8 cellular contexts compared by ENCODE assay signal in genomic region chr9:137423001-137423809, GRCh38. TPM values are rescaled to one million over a fixed set of nuclear protein-coding genes. Genes with fewer than 3 reads are reported as not detected.
DNase-seq lines count a peak whose midpoint lies in the region; ATAC-seq and TF ChIP-seq lines count a peak whose summit lies in the region.

Gene EXD3, minus strand, starts transcription at chr9:137423162. Its CDS starts 27,805 bp downstream, at chr9:137395357.
Gene NOXA1, plus strand, starts transcription at chr9:137423393. Its CDS starts 137 bp downstream, at chr9:137423530.

- H3K9ac ChIP-seq in fibroblast of lung (ENCODE audit: insufficient read depth, low read length) = peak within 1 kb of the TSS; percentile 76

- H3K36me3 Mint-ChIP-seq in naive thymus-derived CD8-positive, alpha-beta T cell = no peaks in the 10 kb centered on the region
- no peaks in the 10 kb centered on the region for H3K36me3 Mint-ChIP-seq in stimulated activated memory B cell treated with anti-CD40 and anti-IgM and Interleukin-4, amounts not matched to agents 10 μg/mL and 1 μg/mL and 100 μg/mL, for 72 hours

- H3K27ac ChIP-seq in Panc1 (ENCODE audit: low read length) (peak within 1 kb of the TSS; percentile 86), fibroblast of lung (ENCODE audit: insufficient read depth, low read length) (peak within 1 kb of the TSS; percentile 54)

- CTCF ChIA-PET in Panc1 (lab: Charles Lee) = interaction anchor here (0.5 to 1.4 kb wide), 9 partner anchors 10 to 278 kb away, joined by 4 to 8 read pairs (median 6); partner anchors contain the start of gene NRARP

- peak within 1 kb of the TSS; percentile 87 for H2AFZ ChIP-seq in fibroblast of lung (ENCODE audit: low read length)

- POLR2A ChIA-PET in Panc1 (lab: Charles Lee) = no interaction called here
- POLR2A ChIA-PET in naive thymus-derived CD8-positive, alpha-beta T cell (lab: Charles Lee) = interaction anchor here (0.6 to 2.5 kb wide), 18 partner anchors 11 to 187 kb away, joined by 3 to 26 read pairs (median 4); partner anchors contain the start of genes MRPL41, NELFB, NRARP and NSMF

- no peaks in the 10 kb centered on the region for H4K20me1 ChIP-seq in fibroblast of lung (ENCODE audit: control insufficient read depth, extremely low read depth, insufficient read depth, low read length)

- peaks cover 2% of the 10 kb centered on the region for H3K79me2 ChIP-seq in fibroblast of lung (ENCODE audit: control insufficient read depth, insufficient read depth, low read length)

- peak within 1 kb of the TSS; percentile 89 for H3K4me2 ChIP-seq in fibroblast of lung (ENCODE audit: extremely low read depth, insufficient read depth, low read length)

- H3K4me3 Mint-ChIP-seq in naive thymus-derived CD8-positive, alpha-beta T cell = peak within 1 kb of the TSS; percentile 70 to 91 (median 82)
- peak within 1 kb of the TSS; percentile 82 for H3K4me3 Mint-ChIP-seq in stimulated activated memory B cell treated with anti-CD40 and anti-IgM and Interleukin-4, amounts not matched to agents 10 μg/mL and 1 μg/mL and 100 μg/mL, for 72 hours

- DNase-seq in DMS53 treated with DMSO at 0.1 percent for 48 hours (lab: John Stamatoyannopoulos, UW; ENCODE audit: unreplicated experiment) (peak; percentile 60), Panc1 (ENCODE audit: low read depth, low spot score) (peak; percentile 27), activated T-helper 1 cell treated with Interleukin-2 at 50 U/mL for 16 hours (ENCODE audit: low read depth) (peak; percentile 94), fibroblast of lung (ENCODE audit: low read depth in 2 of 2) (peak; percentile 85 to 93)
- peak; percentile 85 to 98 (median 93) for DNase-seq in naive thymus-derived CD8-positive, alpha-beta T cell

- in situ Hi-C loops in Panc1 (cut with HindIII; ENCODE audit: low pct_unique_long_range_greater_than_20kb, low sequenced_read_pairs) = no loop called here

- TF ChIP-seq RAD21 in Ishikawa (IDR thresholded peaks at IDR 0.05; ENCODE audit: low read depth) = peak; percentile 26; the same call in 1 of the 2 replicates

- no peaks in the 10 kb centered on the region for H3K27me3 Mint-ChIP-seq in naive thymus-derived CD8-positive, alpha-beta T cell
- no peaks in the 10 kb centered on the region for H3K27me3 Mint-ChIP-seq in stimulated activated memory B cell treated with anti-CD40 and anti-IgM and Interleukin-4, amounts not matched to agents 10 μg/mL and 1 μg/mL and 100 μg/mL, for 72 hours

- ATAC-seq in GM21619 (IDR thresholded peaks at IDR 0.05; ENCODE audit: unreplicated experiment) (peak; percentile 71), Panc1 (peak; percentile 93)
- peak; percentile 83 to 89 for ATAC-seq in naive thymus-derived CD8-positive, alpha-beta T cell
- ATAC-seq in stimulated activated memory B cell treated with anti-CD40 and anti-IgM and Interleukin-4, amounts not matched to agents 10 μg/mL and 1 μg/mL and 100 μg/mL, for 72 hours = peak; percentile 93

- H3K9me3 ChIP-seq in Panc1 (ENCODE audit: control insufficient read depth, insufficient read depth, low read depth, low read length) (no peaks in the 10 kb centered on the region), fibroblast of lung (ENCODE audit: control insufficient read depth, insufficient read depth, low read depth, low read length) (no peaks in the 10 kb centered on the region)

- H3K36me3 ChIP-seq in Panc1 (ENCODE audit: control insufficient read depth, insufficient read depth, low read length) = peaks cover 4% of the 10 kb centered on the region; the same call in 1 of the 2 replicates
- no peaks in the 10 kb centered on the region for H3K36me3 ChIP-seq in fibroblast of lung (ENCODE audit: control insufficient read depth, insufficient read depth, low read length)

- TF ChIP-seq CTCF in Panc1 (IDR thresholded peaks at IDR 0.05) = peak; percentile 95
- peak; percentile 21 to 44 for TF ChIP-seq CTCF in fibroblast of lung (conservative IDR thresholded peaks at IDR 0.05 in 1 of 2, IDR thresholded peaks at IDR 0.05 in 1 of 2; ENCODE audit: low read depth in 1 of 2, low read length in 2 of 2)

- peak within 1 kb of the TSS; percentile 75 to 79 for H3K4me3 ChIP-seq in Panc1 (ENCODE audit: low read depth in 2 of 2, low read length in 2 of 2)
- H3K4me3 ChIP-seq in fibroblast of lung (replicated peaks in 1 of 4; ENCODE audit: control extremely low read depth in 1 of 4, insufficient read depth in 1 of 4, low read depth in 3 of 4, low read length in 4 of 4) = peak within 1 kb of the TSS; percentile 85 to 90 (median 86)

- intact Hi-C loops in Panc1 (cut with micrococcal nuclease; ENCODE audit: unreplicated experiment) = loop anchor here (10.0 kb wide), 1 partner anchor 128 kb away; no protein-coding TSS in a partner anchor

- H3K27ac Mint-ChIP-seq in naive thymus-derived CD8-positive, alpha-beta T cell = peak within 1 kb of the TSS; percentile 48 to 87 (median 76)
- peak within 1 kb of the TSS; percentile 63 for H3K27ac Mint-ChIP-seq in stimulated activated memory B cell treated with anti-CD40 and anti-IgM and Interleukin-4, amounts not matched to agents 10 μg/mL and 1 μg/mL and 100 μg/mL, for 72 hours

- no TSS peak for BruUV-seq in Panc1 (replicated peaks; lab: Mats Ljungman, UMichigan)

- no peaks in the 10 kb centered on the region for H3K9me3 Mint-ChIP-seq in naive thymus-derived CD8-positive, alpha-beta T cell
- no peaks in the 10 kb centered on the region for H3K9me3 Mint-ChIP-seq in stimulated activated memory B cell treated with anti-CD40 and anti-IgM and Interleukin-4, amounts not matched to agents 10 μg/mL and 1 μg/mL and 100 μg/mL, for 72 hours

- peak; percentile 44; the same call in 1 of the 2 replicates for TF ChIP-seq EP300 in Ishikawa (IDR thresholded peaks at IDR 0.05; ENCODE audit: borderline replicate concordance)

- peaks cover 6% of the 10 kb centered on the region for H3K4me1 ChIP-seq in Panc1 (ENCODE audit: control insufficient read depth, insufficient read depth, low read length)
- peaks cover 8% of the 10 kb centered on the region for H3K4me1 ChIP-seq in fibroblast of lung (ENCODE audit: control insufficient read depth, extremely low read depth, insufficient read depth, low read length)

- H3K27me3 ChIP-seq in Panc1 (ENCODE audit: control insufficient read depth, insufficient read depth, low read length) = no peaks in the 10 kb centered on the region
- no peaks in the 10 kb centered on the region for H3K27me3 ChIP-seq in fibroblast of lung (ENCODE audit: control insufficient read depth, insufficient read depth, low read length)

- peaks cover 0 to 20% (median 11%) of the 10 kb centered on the region in 4 donors for H3K4me1 Mint-ChIP-seq in naive thymus-derived CD8-positive, alpha-beta T cell
- peaks cover 12% of the 10 kb centered on the region for H3K4me1 Mint-ChIP-seq in stimulated activated memory B cell treated with anti-CD40 and anti-IgM and Interleukin-4, amounts not matched to agents 10 μg/mL and 1 μg/mL and 100 μg/mL, for 72 hours

TF ChIP-seq in Ishikawa, 13 proteins besides CTCF, POLR2A, EP300 and RAD21 (continues in another document):
- TF ChIP-seq REST (IDR thresholded peaks at IDR 0.05; ENCODE audit: low read depth) (no peak), TCF12 (IDR thresholded peaks at IDR 0.05; ENCODE audit: low read depth) (peak; percentile 59; the same call in 1 of the 2 replicates), NFIC (IDR thresholded peaks at IDR 0.05) (peak; percentile 57), CEBPB (IDR thresholded peaks at IDR 0.05) (no peak), TAF1 (IDR thresholded peaks at IDR 0.05; ENCODE audit: low read depth) (peak; percentile 94), EGR1 (IDR thresholded peaks at IDR 0.05) (peak; percentile 27), YY1 (IDR thresholded peaks at IDR 0.05; ENCODE audit: low read depth) (peak; percentile 75), CREB1 (IDR thresholded peaks at IDR 0.05; ENCODE audit: low read depth) (no peak), FOXM1 (IDR thresholded peaks at IDR 0.05; ENCODE audit: borderline replicate concordance, low read depth) (no peak; the same call in 1 of the 2 replicates)

RNA-seq across cellular contexts. Expression of gene EXD3, which starts in this region (rescaled TPM):
- total RNA-seq in Panc1 (2021; ENCODE audit: unreplicated experiment) = 9.2 TPM
- polyA plus RNA-seq in Panc1 (2012; ENCODE audit: insufficient read length) = 14.6 TPM
- 7.4 and 13.0 TPM in 2 replicates for total RNA-seq in fibroblast of lung
- 1.7 and 2.6 TPM in 2 replicates for polyA plus RNA-seq in fibroblast of lung
- 5.6 and 7.2 TPM in 2 replicates for polyA plus RNA-seq in fibroblast of lung (2012)
- 2.4 and 6.2 TPM in 2 replicates for polyA minus RNA-seq in fibroblast of lung (ENCODE audit: low replicate concordance)
- total RNA-seq in naive thymus-derived CD8-positive, alpha-beta T cell = 10 to 100 TPM; 26.4 to 28.3 TPM
- polyA plus RNA-seq in naive thymus-derived CD8-positive, alpha-beta T cell = 1 to 10 TPM; 2.6 to 4.3 (median 3.9) TPM

RNA-seq across cellular contexts. Expression of gene NOXA1, which starts in this region (rescaled TPM):
- total RNA-seq in Panc1 (2021; ENCODE audit: unreplicated experiment) (3.7 TPM), fibroblast of lung (0.66 and 0.77 TPM in 2 replicates)
- polyA plus RNA-seq in Panc1 (2012; ENCODE audit: insufficient read length) = 5.5 TPM
- polyA plus RNA-seq in fibroblast of lung = 0.08 TPM in 1 of 2 replicates, not detected in the other
- 0.15 and 0.21 TPM in 2 replicates for polyA plus RNA-seq in fibroblast of lung (2012)
- not detected in 2 replicates for polyA minus RNA-seq in fibroblast of lung (ENCODE audit: low replicate concordance)
- total RNA-seq in naive thymus-derived CD8-positive, alpha-beta T cell = 1 to 10 TPM; 4.1 to 4.5 TPM
- polyA plus RNA-seq in naive thymus-derived CD8-positive, alpha-beta T cell = 1 to 10 TPM in 2 of 3 donors, under 1 TPM in 1; 0.75 to 1.1 (median 1.1) TPM

Comparison
In these comparisons a context has a peak if more than half of its experiments do, and no peak if none do; other contexts are left out.
1. Peak in every context shown above with its lines: DNase-seq, ATAC-seq, H3K4me3 ChIP-seq and H3K27ac ChIP-seq.
2. DNase-seq: peak in every context shown above with its lines; median percentile 94 in activated T-helper 1 cell treated with Interleukin-2 at 50 U/mL for 16 hours; 93 in naive thymus-derived CD8-positive, alpha-beta T cell; 89 in fibroblast of lung; 60 in DMS53 treated with DMSO at 0.1 percent for 48 hours; 27 in Panc1.